ENCODE assay signal across 16 cellular contexts in the genomic region with DNA sequence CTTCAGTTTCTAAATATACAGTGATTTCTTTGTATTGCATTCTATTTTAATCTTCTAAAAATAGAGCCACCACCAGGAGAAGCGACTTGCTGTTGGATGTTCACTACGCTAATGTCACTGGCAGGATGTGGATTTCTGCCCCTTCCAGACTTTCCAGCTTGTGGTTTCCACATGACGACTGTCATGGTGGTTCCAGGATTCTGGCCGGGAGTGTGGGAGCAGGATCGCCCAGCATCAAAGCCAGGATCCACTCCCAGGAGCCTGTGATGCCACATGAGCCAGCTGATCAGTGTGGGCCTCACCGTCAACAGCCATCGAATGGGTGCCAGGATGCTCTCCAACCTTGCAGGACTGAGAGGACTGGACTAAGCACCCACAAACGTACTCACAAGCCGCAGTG.
DNase-seq lines count a peak whose midpoint lies in the region; ATAC-seq and TF ChIP-seq lines count a peak whose summit lies in the region.
"Had no signal": no experiment of that assay in that cellular context is flagged by ENCODE, and none has a peak within 500 bp of the region (broad histone marks: within the 10 kb centered on the region; RNA-seq: fewer than 3 reads in every experiment).

No MANE protein-coding gene starts in this region.

- BruUV-seq in A673 (replicated peaks; lab: Mats Ljungman, UMichigan) = no TSS peak

- peak; percentile 24 to 44 (median 41) for ATAC-seq in heart left ventricle
- ATAC-seq in psoas muscle = peak; percentile 31 to 64 (median 51)
- no peak for ATAC-seq in GM19328 (IDR thresholded peaks at IDR 0.05; ENCODE audit: unreplicated experiment)
- ATAC-seq in GM21447 (IDR thresholded peaks at IDR 0.05; ENCODE audit: unreplicated experiment) = no peak
- ATAC-seq: body of pancreas, Panc1 had no signal

- H3K36me3 ChIP-seq in A673 (ENCODE audit: insufficient read depth, low read length, poor library complexity, severe bottlenecking) = no peaks in the 10 kb centered on the region
- H3K36me3 ChIP-seq in heart left ventricle = no peaks in the 10 kb centered on the region
- no peaks in the 10 kb centered on the region for H3K36me3 ChIP-seq in psoas muscle (ENCODE audit: insufficient read depth in 1 of 2, low read depth in 1 of 2)
- H3K36me3 ChIP-seq: thoracic aorta had no signal

- peaks cover 69% of the 10 kb centered on the region for H3K4me1 ChIP-seq in A673 (ENCODE audit: insufficient read depth, low read length, poor library complexity, severe bottlenecking)
- H3K4me1 ChIP-seq in heart left ventricle = peaks cover 3 to 85% (median 42%) of the 10 kb centered on the region in 12 donors
- peaks cover 92% of the 10 kb centered on the region for H3K4me1 ChIP-seq in psoas muscle

- intact Hi-C loops in A673 (cut with micrococcal nuclease; ENCODE audit: unreplicated experiment) (loop anchor here (10.0 kb wide), 1 partner anchor 153 kb away; a partner anchor contains a TSS), heart left ventricle (cut with DNase I) (loop anchor here in 2 of 10 donors (5.0 to 10.0 kb wide), 2 partner anchors 55 to 143 kb away; no protein-coding TSS in a partner anchor), psoas muscle (cut with DNase I) (no loop called here)

- TF ChIP-seq POLR2A in heart left ventricle (IDR thresholded peaks at IDR 0.05) = peak in 1 of 2 donors; percentile 17

- TF ChIP-seq CTCF in A673 (conservative IDR thresholded peaks at IDR 0.05; ENCODE audit: low read depth, low read length) = no peak
- peak in 1 of 12 donors; percentile 24 for TF ChIP-seq CTCF in heart left ventricle (IDR thresholded peaks at IDR 0.05)
- no peak for TF ChIP-seq CTCF in psoas muscle (IDR thresholded peaks at IDR 0.05)

- WGBS in heart left ventricle, 4 donors = 38 to 57% (median 55%) methylated on average over 8 to 9 of the region's 9 CpGs
- WGBS in psoas muscle, 3 donors = 37 to 48% (median 38%) methylated on average over 9 of the region's 9 CpGs

- no peak overlapping the region for H3K4me3 ChIP-seq in A673 (ENCODE audit: low read depth, low read length, poor library complexity, severe bottlenecking)
- no peak overlapping the region for H3K4me3 ChIP-seq in heart left ventricle
- H3K4me3 ChIP-seq in psoas muscle = no peak overlapping the region
- H3K4me3 ChIP-seq: body of pancreas had no signal

- H3K27me3 ChIP-seq in A673 (replicated peaks; ENCODE audit: insufficient read depth, low read depth, low read length, poor library complexity) (no peaks in the 10 kb centered on the region), heart left ventricle (no peaks in the 10 kb centered on the region), psoas muscle (ENCODE audit: insufficient read depth in 3 of 3, low read length in 2 of 3) (no peaks in the 10 kb centered on the region)
- H3K27me3 ChIP-seq: body of pancreas had no signal

- no peak for DNase-seq in A673 (ENCODE audit: low spot score)
- peak; percentile 90 for DNase-seq in RPMI7951 (ENCODE audit: low read depth)
- DNase-seq in heart left ventricle = no peak
- DNase-seq in psoas muscle = peak; percentile 37 to 62
- DNase-seq in Ammon's horn (ENCODE audit: low spot score) = no peak
- no peak for DNase-seq in HuH-7.5 (ENCODE audit: low spot score)
- DNase-seq: activated B cell treated with CpG ODN at 0.5 μM for 24 hours; body of pancreas; effector CD8-positive, alpha-beta T cell; NCI-H2029 treated with DMSO at 0.1 percent for 48 hours; NCI-H748 treated with DMSO at 0.1 percent for 48 hours; SW 1271 had no signal

- CTCF ChIA-PET in A673 (lab: Charles Lee) = no interaction called here

- H3K27ac ChIP-seq in A673 (ENCODE audit: low read depth, low read length, poor library complexity, severe bottlenecking) (peak overlapping the region; percentile 55), heart left ventricle (peak overlapping the region; percentile 58 to 90 (median 80)), psoas muscle (peak overlapping the region; percentile 86)

- no peaks in the 10 kb centered on the region for H3K9me3 ChIP-seq in A673 (ENCODE audit: low read depth, low read length, poor library complexity, severe bottlenecking)
- no peaks in the 10 kb centered on the region for H3K9me3 ChIP-seq in heart left ventricle
- no peaks in the 10 kb centered on the region for H3K9me3 ChIP-seq in psoas muscle
- H3K9me3 ChIP-seq: body of pancreas, thoracic aorta had no signal

- POLR2A ChIA-PET in A673 (lab: Charles Lee; ENCODE audit: low non-redundant PET) = no interaction called here

Comparison
In these comparisons a context has a peak if more than half of its experiments do, and no peak if none do; other contexts are left out.
1. DNase-seq: peak in RPMI7951 (single experiment) and psoas muscle (2 of 2); none in A673 (single experiment), heart left ventricle (0 of 5), Ammon's horn (single experiment) and HuH-7.5 (single experiment).
2. ATAC-seq: peak in heart left ventricle (4 of 4) and psoas muscle (4 of 4); none in GM19328 (single experiment) and GM21447 (single experiment).
3. Peak in every context shown above with its lines, with median percentiles within 50 percentile points of each other: H3K27ac ChIP-seq.